In the genomic region with DNA sequence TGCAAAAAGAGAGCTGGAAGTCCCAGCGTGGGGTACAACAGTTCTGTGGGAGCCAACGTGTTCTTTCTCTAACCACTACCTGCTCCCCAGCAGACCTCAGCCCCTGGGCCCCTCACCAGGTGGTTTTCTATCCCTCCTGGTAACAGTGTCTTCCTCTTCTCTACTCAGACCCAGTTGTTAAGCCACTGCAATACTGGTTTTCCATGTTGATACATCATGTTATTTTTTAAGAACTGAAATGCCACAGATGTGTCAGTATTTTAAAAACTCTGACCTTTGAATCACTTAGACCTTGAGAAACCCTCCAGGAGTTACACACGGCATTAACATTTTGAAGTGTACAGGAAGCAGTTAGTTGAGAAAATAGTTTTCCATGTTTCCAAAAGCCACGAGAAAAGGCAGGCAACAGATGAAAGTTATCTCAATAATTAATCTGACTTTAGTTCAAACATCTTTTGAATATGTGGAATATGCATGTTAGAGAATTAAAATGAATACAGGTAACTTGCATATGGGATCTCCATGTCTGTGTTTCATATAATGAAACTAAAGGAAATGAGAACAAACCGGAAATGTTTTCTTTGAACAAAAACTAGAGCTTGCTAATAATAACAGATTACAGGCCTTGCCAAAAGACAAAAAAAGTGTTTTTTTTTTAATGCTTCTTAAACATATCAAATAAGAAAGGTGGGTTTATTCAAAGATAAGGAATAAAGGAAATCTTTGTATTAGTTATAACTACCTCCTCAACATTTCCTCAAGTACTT, we compare ENCODE assay signal across 9 cellular contexts.
DNase-seq lines count a peak whose midpoint lies in the region; ATAC-seq lines count a peak whose summit lies in the region.
"Had no signal": no experiment of that assay in that cellular context is flagged by ENCODE, and none has a peak within 500 bp of the region (broad histone marks: within the 10 kb centered on the region; RNA-seq: fewer than 3 reads in every experiment).

No MANE protein-coding gene starts in this region.

- POLR2A ChIA-PET in activated CD4-positive, alpha-beta memory T cell treated with anti-CD3 and anti-CD28 coated beads for 36 hours (lab: Charles Lee) = interaction anchor here (0.6 to 1.6 kb wide), 4 partner anchors 15 to 212 kb away, joined by 3 to 8 read pairs (median 4); no protein-coding TSS in a partner anchor

- H3K27me3 ChIP-seq in MG63 = no peaks in the 10 kb centered on the region
- H3K27me3 ChIP-seq: uterus had no signal

- no peaks in the 10 kb centered on the region for H3K27me3 Mint-ChIP-seq in activated CD4-positive, alpha-beta memory T cell treated with anti-CD3 and anti-CD28 coated beads for 36 hours

- no peaks in the 10 kb centered on the region for H3K9me3 ChIP-seq in MG63
- H3K9me3 ChIP-seq: uterus had no signal

- no peaks in the 10 kb centered on the region for H3K9me3 Mint-ChIP-seq in activated CD4-positive, alpha-beta memory T cell treated with anti-CD3 and anti-CD28 coated beads for 36 hours

- peak; percentile 53 for ATAC-seq in HG02852 (IDR thresholded peaks at IDR 0.05; ENCODE audit: unreplicated experiment)
- ATAC-seq in stimulated activated naive CD8-positive, alpha-beta T cell treated with anti-CD3 and anti-CD28 coated beads, Interleukin-15, Interleukin-2, amounts not matched to agents 100 U/mL and 50 U/mL, for 24 hours = peak; percentile 86

- peaks cover 40% of the 10 kb centered on the region for H3K36me3 Mint-ChIP-seq in activated CD4-positive, alpha-beta memory T cell treated with anti-CD3 and anti-CD28 coated beads for 36 hours

- peak overlapping the region; percentile 46 for H3K4me3 Mint-ChIP-seq in activated CD4-positive, alpha-beta memory T cell treated with anti-CD3 and anti-CD28 coated beads for 36 hours

- H3K4me1 Mint-ChIP-seq in activated CD4-positive, alpha-beta memory T cell treated with anti-CD3 and anti-CD28 coated beads for 36 hours (ENCODE audit: low read depth) = peaks cover 46% of the 10 kb centered on the region

- H3K36me3 ChIP-seq in MG63 = no peaks in the 10 kb centered on the region
- H3K36me3 ChIP-seq: uterus had no signal

- intact Hi-C loops in activated CD4-positive, alpha-beta memory T cell treated with anti-CD3 and anti-CD28 coated beads for 36 hours (cut with micrococcal nuclease) = loop anchor here (1.0 to 5.0 kb wide), 10 partner anchors 22 to 1971 kb away; a partner anchor contains a TSS

- peak overlapping the region; percentile 71 for H3K27ac Mint-ChIP-seq in activated CD4-positive, alpha-beta memory T cell treated with anti-CD3 and anti-CD28 coated beads for 36 hours

- DNase-seq in activated T-cell treated with anti-CD3 and anti-CD28 coated beads for 48 hours (ENCODE audit: low read depth) (peak; percentile 40), activated T-cell treated with anti-CD3 and anti-CD28 coated beads for 4 hours (no peak), NCI-H748 (lab: John Stamatoyannopoulos, UW; ENCODE audit: unreplicated experiment) (no peak), MG63 (no peak), NCI-H2171 treated with DMSO at 0.1 percent for 48 hours (lab: John Stamatoyannopoulos, UW) (no peak)
- DNase-seq in activated CD4-positive, alpha-beta memory T cell treated with anti-CD3 and anti-CD28 coated beads for 36 hours = peak; percentile 73
- peak; percentile 66 for DNase-seq in stimulated activated naive CD8-positive, alpha-beta T cell treated with anti-CD3 and anti-CD28 coated beads, Interleukin-15, Interleukin-2, amounts not matched to agents 100 U/mL and 50 U/mL, for 24 hours
- DNase-seq: uterus had no signal

- CTCF ChIA-PET in activated CD4-positive, alpha-beta memory T cell treated with anti-CD3 and anti-CD28 coated beads for 36 hours (lab: Charles Lee) = interaction anchor here (0.6 to 1.6 kb wide), 3 partner anchors 13 to 345 kb away, joined by 3 to 7 read pairs (median 4); no protein-coding TSS in a partner anchor

- H3K4me3 ChIP-seq in MG63 = no peak overlapping the region
- H3K4me3 ChIP-seq: uterus had no signal

Comparison
In these comparisons a context has a peak if more than half of its experiments do, and no peak if none do; other contexts are left out.
1. DNase-seq: peak in activated T-cell treated with anti-CD3 and anti-CD28 coated beads for 48 hours (single experiment), activated CD4-positive, alpha-beta memory T cell treated with anti-CD3 and anti-CD28 coated beads for 36 hours (single experiment) and stimulated activated naive CD8-positive, alpha-beta T cell treated with anti-CD3 and anti-CD28 coated beads, Interleukin-15, Interleukin-2, amounts not matched to agents 100 U/mL and 50 U/mL, for 24 hours (single experiment); none in activated T-cell treated with anti-CD3 and anti-CD28 coated beads for 4 hours (single experiment), NCI-H748 (single experiment), MG63 (single experiment) and NCI-H2171 treated with DMSO at 0.1 percent for 48 hours (single experiment).